13 cellular contexts compared by ENCODE assay signal in the genomic region with DNA sequence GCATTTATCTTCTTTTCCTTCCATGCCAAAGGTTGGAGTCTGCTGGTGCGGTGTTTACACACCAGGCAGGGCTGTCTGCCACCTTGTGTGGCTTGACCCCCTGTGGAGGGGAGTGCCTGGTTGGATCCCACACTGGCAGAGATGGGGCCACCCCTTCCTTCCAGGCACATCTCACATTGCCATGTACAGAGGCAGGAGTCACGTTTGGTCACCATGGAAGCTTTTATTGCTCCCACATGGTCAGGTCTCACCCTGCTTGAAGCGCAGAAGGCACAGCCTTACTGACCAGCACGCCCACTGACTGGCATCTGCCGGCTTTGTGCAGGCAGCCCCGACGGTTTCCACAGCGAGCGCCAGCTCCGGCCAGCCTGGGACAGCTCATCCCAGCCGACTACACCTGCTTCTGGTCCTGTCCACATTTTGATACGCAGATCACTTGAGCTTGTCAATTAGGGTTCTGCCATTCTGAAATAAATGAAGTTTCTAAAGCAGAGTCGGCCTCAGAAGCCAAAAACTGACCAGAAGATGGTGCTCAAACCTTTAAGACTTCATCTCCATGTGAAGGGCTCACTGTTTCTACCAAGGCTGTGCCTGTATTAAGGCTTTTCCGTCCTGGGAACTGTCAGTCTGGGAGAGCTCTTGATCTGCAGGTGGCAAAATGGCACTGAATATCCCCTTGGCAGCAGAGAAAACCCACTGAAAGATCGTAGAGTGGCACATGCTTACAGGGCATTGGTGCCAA. TPM values are rescaled to one million over a fixed set of nuclear protein-coding genes. Genes with fewer than 3 reads are reported as not detected.
A peak's percentile ranks its signal among the peaks of the same experiment; 100 is the strongest.
DNase-seq lines count a peak whose midpoint lies in the region; ATAC-seq and TF ChIP-seq lines count a peak whose summit lies in the region.
"Had no signal": no experiment of that assay in that cellular context is flagged by ENCODE, and none has a peak within 500 bp of the region (broad histone marks: within the 10 kb centered on the region; RNA-seq: fewer than 3 reads in every experiment).

No MANE protein-coding gene starts in this region.

- peaks cover 51% of the 10 kb centered on the region for H3K36me3 ChIP-seq in left ventricle myocardium inferior
- peaks cover 44% of the 10 kb centered on the region for H3K36me3 ChIP-seq in right atrium auricular region
- peaks cover 7% of the 10 kb centered on the region for H3K36me3 ChIP-seq in iPS DF 6.9 (ENCODE audit: control insufficient read depth, insufficient read depth, low read length)

- H3K9me3 ChIP-seq in left ventricle myocardium inferior (replicated peaks) (no peaks in the 10 kb centered on the region), right atrium auricular region (no peaks in the 10 kb centered on the region), iPS DF 6.9 (ENCODE audit: control insufficient read depth, insufficient read depth, low read length) (no peaks in the 10 kb centered on the region)
- H3K9me3 ChIP-seq: prostate gland had no signal

- H3K4me1 Mint-ChIP-seq in activated CD8-positive, alpha-beta T cell treated with anti-CD3 and anti-CD28 coated beads, Interleukin-2, amount 10 ng/mL, durations not matched to agents 7 days and 5 days (ENCODE audit: low read depth), result no peaks in the 10 kb centered on the region
- H3K4me1 Mint-ChIP-seq: activated CD4-positive, alpha-beta T cell treated with anti-CD3 and anti-CD28 coated beads for 36 hours had no signal

- H3K27me3 Mint-ChIP-seq in activated CD8-positive, alpha-beta T cell treated with anti-CD3 and anti-CD28 coated beads, Interleukin-2, amount 10 ng/mL, durations not matched to agents 7 days and 5 days (ENCODE audit: low read depth), result no peaks in the 10 kb centered on the region
- H3K27me3 Mint-ChIP-seq: activated CD4-positive, alpha-beta T cell treated with anti-CD3 and anti-CD28 coated beads for 36 hours; effector memory CD8-positive, alpha-beta T cell had no signal

- H3K27ac Mint-ChIP-seq in activated CD8-positive, alpha-beta T cell treated with anti-CD3 and anti-CD28 coated beads, Interleukin-2, amount 10 ng/mL, durations not matched to agents 7 days and 5 days, result no peak overlapping the region
- H3K27ac Mint-ChIP-seq: activated CD4-positive, alpha-beta T cell treated with anti-CD3 and anti-CD28 coated beads for 36 hours had no signal

- POLR2A ChIA-PET in activated CD8-positive, alpha-beta T cell treated with anti-CD3 and anti-CD28 coated beads, Interleukin-2, amount 10 ng/mL, durations not matched to agents 7 days and 5 days (lab: Charles Lee), result no interaction called here

- CTCF ChIA-PET in activated CD8-positive, alpha-beta T cell treated with anti-CD3 and anti-CD28 coated beads, Interleukin-2, amount 10 ng/mL, durations not matched to agents 7 days and 5 days (lab: Charles Lee), result interaction anchor here (0.7 kb wide), 1 partner anchor 422 kb away, joined by 3 read pairs; no protein-coding TSS in a partner anchor

- DNase-seq in left ventricle myocardium inferior (no peak), right atrium auricular region (ENCODE audit: low spot score) (no peak), iPS DF 6.9 (ENCODE audit: low read depth, low spot score) (peak; percentile 25), AG20443 (ENCODE audit: low spot score) (no peak), 8988T (no peak)
- DNase-seq in activated CD8-positive, alpha-beta T cell treated with anti-CD3 and anti-CD28 coated beads, Interleukin-2, amount 10 ng/mL, durations not matched to agents 7 days and 5 days, result no peak
- DNase-seq: activated CD4-positive, alpha-beta T cell treated with anti-CD3 and anti-CD28 coated beads for 36 hours; activated naive CD4-positive, alpha-beta T cell; effector memory CD8-positive, alpha-beta T cell had no signal

- H3K36me3 Mint-ChIP-seq in activated CD8-positive, alpha-beta T cell treated with anti-CD3 and anti-CD28 coated beads, Interleukin-2, amount 10 ng/mL, durations not matched to agents 7 days and 5 days (ENCODE audit: low read depth), result peaks cover 5% of the 10 kb centered on the region

- H3K4me3 ChIP-seq in left ventricle myocardium inferior (no peak overlapping the region), right atrium auricular region (no peak overlapping the region), iPS DF 6.9 (ENCODE audit: low read length) (no peak overlapping the region)
- H3K4me3 ChIP-seq: prostate gland had no signal

- H3K9me3 Mint-ChIP-seq in activated CD8-positive, alpha-beta T cell treated with anti-CD3 and anti-CD28 coated beads, Interleukin-2, amount 10 ng/mL, durations not matched to agents 7 days and 5 days (ENCODE audit: insufficient read depth), result no peaks in the 10 kb centered on the region
- H3K9me3 Mint-ChIP-seq: CD14-positive monocyte; effector memory CD8-positive, alpha-beta T cell had no signal

- WGBS in iPS DF 6.9 (ENCODE audit: insufficient coverage, insufficient read length), result no CpG with 5 or more reads among the region's 15 CpGs

- ATAC-seq in SK-N-SH treated with all-trans-retinoic acid at 6 μM for 48 hours (peak; percentile 41; the same call in 1 of the 3 replicates), GM21825 (IDR thresholded peaks at IDR 0.05; ENCODE audit: unreplicated experiment) (no peak)
- ATAC-seq in activated CD8-positive, alpha-beta T cell treated with anti-CD3 and anti-CD28 coated beads, Interleukin-2, amount 10 ng/mL, durations not matched to agents 7 days and 5 days, result no peak
- ATAC-seq: activated CD4-positive, alpha-beta T cell treated with anti-CD3 and anti-CD28 coated beads for 36 hours; effector memory CD8-positive, alpha-beta T cell had no signal

- H3K4me3 Mint-ChIP-seq in activated CD8-positive, alpha-beta T cell treated with anti-CD3 and anti-CD28 coated beads, Interleukin-2, amount 10 ng/mL, durations not matched to agents 7 days and 5 days, result no peak overlapping the region
- H3K4me3 Mint-ChIP-seq: activated CD4-positive, alpha-beta T cell treated with anti-CD3 and anti-CD28 coated beads for 36 hours; CD14-positive monocyte; effector memory CD8-positive, alpha-beta T cell had no signal

- H3K27me3 ChIP-seq in left ventricle myocardium inferior (ENCODE audit: low read depth) (no peaks in the 10 kb centered on the region), right atrium auricular region (no peaks in the 10 kb centered on the region), iPS DF 6.9 (ENCODE audit: control insufficient read depth, insufficient read depth, low read length) (no peaks in the 10 kb centered on the region)

- intact Hi-C loops in left ventricle myocardium inferior (cut with micrococcal nuclease), result no loop called here

- H3K27ac ChIP-seq in left ventricle myocardium inferior (replicated peaks), result no peak overlapping the region
- H3K27ac ChIP-seq in right atrium auricular region, result no peak overlapping the region
- H3K27ac ChIP-seq in iPS DF 6.9 (ENCODE audit: low read length), result no peak overlapping the region
- H3K27ac ChIP-seq: prostate gland had no signal

- H3K4me1 ChIP-seq in left ventricle myocardium inferior, result peaks cover 25% of the 10 kb centered on the region
- peaks cover 0 to 27% of the 10 kb centered on the region in 2 donors for H3K4me1 ChIP-seq in right atrium auricular region
- H3K4me1 ChIP-seq in iPS DF 6.9 (ENCODE audit: control insufficient read depth, insufficient read depth, low read length), result no peaks in the 10 kb centered on the region
- H3K4me1 ChIP-seq: prostate gland had no signal

- TF ChIP-seq CTCF in left ventricle myocardium inferior (IDR thresholded peaks at IDR 0.05; ENCODE audit: borderline replicate concordance), result peak; percentile 15
- peak in 1 of 2 donors; percentile 21 for TF ChIP-seq CTCF in right atrium auricular region (IDR thresholded peaks at IDR 0.05)

TF ChIP-seq in SK-N-SH treated with all-trans-retinoic acid at 6 μM for 48 hours, 23 proteins besides CTCF, POLR2A, EP300 and RAD21 (continues in another document):
- TF ChIP-seq ESRRG (CRISPR knock-in tag; IDR thresholded peaks at IDR 0.05) (no peak), ISL1 (CRISPR knock-in tag; IDR thresholded peaks at IDR 0.05) (no peak), TSHZ2 (CRISPR knock-in tag; IDR thresholded peaks at IDR 0.05) (no peak), ARNTL (CRISPR knock-in tag; IDR thresholded peaks at IDR 0.05; ENCODE audit: borderline replicate concordance, low read depth) (no peak), RARB (CRISPR knock-in tag; IDR thresholded peaks at IDR 0.05) (no peak), ZC3H10 (CRISPR knock-in tag; IDR thresholded peaks at IDR 0.05) (no peak), ZNF8 (CRISPR knock-in tag; IDR thresholded peaks at IDR 0.05) (no peak)

RNA-seq across cellular contexts. Expression of gene EPHA8, which starts 35.6 kb away (rescaled TPM):
- not detected for total RNA-seq in left ventricle myocardium inferior
- total RNA-seq in right atrium auricular region, result not detected
- total RNA-seq in activated CD8-positive, alpha-beta T cell treated with anti-CD3 and anti-CD28 coated beads, Interleukin-2, amount 10 ng/mL, durations not matched to agents 7 days and 5 days, result not detected
- total RNA-seq: activated CD4-positive, alpha-beta T cell treated with anti-CD3 and anti-CD28 coated beads for 36 hours had no signal
